In genomic region chr15:36428102-36428845, GRCh38 we compare ENCODE assay signal across 12 cellular contexts.
DNase-seq lines count a peak whose midpoint lies in the region; ATAC-seq, FAIRE-seq and TF ChIP-seq lines count a peak whose summit lies in the region.
"Had no signal": no experiment of that assay in that cellular context is flagged by ENCODE, and none has a peak within 500 bp of the region (broad histone marks: within the 10 kb centered on the region; RNA-seq: fewer than 3 reads in every experiment).

No MANE protein-coding gene starts in this region.

- H3K27me3 Mint-ChIP-seq in osteocyte (ENCODE audit: unreplicated experiment) = no peaks in the 10 kb centered on the region
- H3K27me3 Mint-ChIP-seq in T-helper 2 cell treated with Interferon-gamma antibody and Interleukin-4, amounts not matched to agents 5 μg/mL and 100 μg/mL, for 36 hours (ENCODE audit: low read depth) = no peaks in the 10 kb centered on the region

- H3K9me3 ChIP-seq in PC-3 (ENCODE audit: low read length) = no peaks in the 10 kb centered on the region
- H3K9me3 ChIP-seq in endothelial cell of umbilical vein (replicated peaks; ENCODE audit: control insufficient read depth, insufficient read depth, low read length) = no peaks in the 10 kb centered on the region
- H3K9me3 ChIP-seq in prostate gland = no peaks in the 10 kb centered on the region
- no peaks in the 10 kb centered on the region for H3K9me3 ChIP-seq in MM.1S (replicated peaks; ENCODE audit: insufficient read depth, low read length)
- H3K9me3 ChIP-seq: esophagus squamous epithelium, sigmoid colon had no signal

- peak; percentile 89 for ATAC-seq in PC-3

- H3K4me3 ChIP-seq in PC-3 (ENCODE audit: low read length) = 0 out of 2 replicates have a peak overlapping the region, but pooled peaks have one; percentile 6
- H3K4me3 ChIP-seq in endothelial cell of umbilical vein (replicated peaks in 1 of 3; ENCODE audit: insufficient read depth in 1 of 3, low read depth in 1 of 3, low read length in 3 of 3) = no peak overlapping the region
- H3K4me3 ChIP-seq in prostate gland = no peak overlapping the region
- H3K4me3 ChIP-seq in MM.1S (ENCODE audit: low read length) = no peak overlapping the region
- H3K4me3 ChIP-seq: esophagus squamous epithelium, sigmoid colon, tibial artery had no signal

- H3K9me1 ChIP-seq in endothelial cell of umbilical vein (replicated peaks; ENCODE audit: control insufficient read depth, extremely low read depth, insufficient read depth, low read length) = no peaks in the 10 kb centered on the region

- H4K20me1 ChIP-seq in PC-3 (ENCODE audit: low read length) (no peaks in the 10 kb centered on the region), endothelial cell of umbilical vein (replicated peaks; ENCODE audit: control insufficient read depth, extremely low read depth, insufficient read depth, low read length) (no peaks in the 10 kb centered on the region), MM.1S (ENCODE audit: insufficient read depth, low read length) (no peaks in the 10 kb centered on the region)

- TF ChIP-seq CTCF in PC-3 (conservative IDR thresholded peaks at IDR 0.05; ENCODE audit: low read depth, low read length) (no peak), endothelial cell of umbilical vein (IDR thresholded peaks at IDR 0.05; ENCODE audit: extremely low read depth in 1 of 2, insufficient read depth in 1 of 2, low read depth in 1 of 2, low read length in 2 of 2) (no peak), osteocyte (IDR thresholded peaks at IDR 0.05) (no peak), prostate gland (IDR thresholded peaks at IDR 0.05) (no peak), MM.1S (IDR thresholded peaks at IDR 0.05; ENCODE audit: low read length) (no peak)

- H3K27ac ChIP-seq in PC-3 (ENCODE audit: low read length) = peak overlapping the region; percentile 92
- peak overlapping the region; percentile 85 for H3K27ac ChIP-seq in endothelial cell of umbilical vein (ENCODE audit: insufficient read depth, low read depth, low read length)
- H3K27ac ChIP-seq in prostate gland = no peak overlapping the region
- H3K27ac ChIP-seq in MM.1S (ENCODE audit: low read length) = no peak overlapping the region
- H3K27ac ChIP-seq: esophagus squamous epithelium, sigmoid colon, tibial artery had no signal

- H3K4me2 ChIP-seq in PC-3 (ENCODE audit: low read length) = peak overlapping the region; percentile 60
- peak overlapping the region; percentile 42 for H3K4me2 ChIP-seq in endothelial cell of umbilical vein (ENCODE audit: insufficient read depth, low read length)
- H3K4me2 ChIP-seq in MM.1S (ENCODE audit: low read depth, low read length) = no peak overlapping the region

- CTCF ChIA-PET in PC-3 (lab: Charles Lee) = interaction anchor here (0.6 to 0.7 kb wide), 2 partner anchors 71 to 540 kb away, joined by 3 read pairs; no protein-coding TSS in a partner anchor
- CTCF ChIA-PET in endothelial cell of umbilical vein (lab: Charles Lee) = interaction anchor here (0.7 to 1.3 kb wide), 7 partner anchors 9 to 1350 kb away, joined by 3 to 5 read pairs (median 4); no protein-coding TSS in a partner anchor

- BruUV-seq in PC-3 (replicated peaks; lab: Mats Ljungman, UMichigan) = no TSS peak
- no TSS peak for BruUV-seq in endothelial cell of umbilical vein (replicated peaks; lab: Mats Ljungman, UMichigan)

- H3K4me1 Mint-ChIP-seq in osteocyte (ENCODE audit: unreplicated experiment) = peaks cover 68% of the 10 kb centered on the region
- H3K4me1 Mint-ChIP-seq in T-helper 2 cell treated with Interferon-gamma antibody and Interleukin-4, amounts not matched to agents 5 μg/mL and 100 μg/mL, for 36 hours (ENCODE audit: low read depth) = no peaks in the 10 kb centered on the region

- DNase-seq in ELR (ENCODE audit: low read depth) (peak; percentile 100), PC-3 (peak; percentile 99), endothelial cell of umbilical vein (ENCODE audit: low read depth, low spot score) (peak; percentile 91), osteocyte (ENCODE audit: extremely low spot score, unreplicated experiment) (no peak), prostate gland (ENCODE audit: low spot score) (no peak), NCI-H748 treated with DMSO at 0.1 percent for 48 hours (lab: John Stamatoyannopoulos, UW) (no peak), MM.1S (no peak)
- no peak for DNase-seq in T-helper 2 cell treated with Interferon-gamma antibody and Interleukin-4, amounts not matched to agents 5 μg/mL and 100 μg/mL, for 36 hours (ENCODE audit: low spot score)
- DNase-seq: esophagus squamous epithelium, NCI-H2029, sigmoid colon, tibial artery had no signal

- H3K9me2 ChIP-seq in PC-3 (replicated peaks; ENCODE audit: low read length) = no peaks in the 10 kb centered on the region
- H3K9me2 ChIP-seq in MM.1S (replicated peaks; ENCODE audit: insufficient read depth, low read length) = no peaks in the 10 kb centered on the region

- intact Hi-C loops in PC-3 (cut with micrococcal nuclease) (no loop called here), endothelial cell of umbilical vein (cut with micrococcal nuclease) (loop anchor here (2.0 kb wide), 1 partner anchor 57 kb away; no protein-coding TSS in a partner anchor), prostate gland (cut with DNase I) (no loop called here)

- H3K27me3 ChIP-seq in PC-3 (ENCODE audit: low read length) = no peaks in the 10 kb centered on the region
- no peaks in the 10 kb centered on the region for H3K27me3 ChIP-seq in endothelial cell of umbilical vein (ENCODE audit: control insufficient read depth in 2 of 2, insufficient read depth in 2 of 2, low read length in 2 of 2)
- H3K27me3 ChIP-seq in prostate gland (replicated peaks; ENCODE audit: insufficient read depth) = no peaks in the 10 kb centered on the region
- no peaks in the 10 kb centered on the region for H3K27me3 ChIP-seq in MM.1S (replicated peaks; ENCODE audit: insufficient read depth, low read length)
- H3K27me3 ChIP-seq: esophagus squamous epithelium, sigmoid colon, tibial artery had no signal

- H3K4me3 Mint-ChIP-seq in osteocyte (ENCODE audit: unreplicated experiment) = no peak overlapping the region
- no peak overlapping the region for H3K4me3 Mint-ChIP-seq in T-helper 2 cell treated with Interferon-gamma antibody and Interleukin-4, amounts not matched to agents 5 μg/mL and 100 μg/mL, for 36 hours

- H2AFZ ChIP-seq in PC-3 (ENCODE audit: low read length) = 0 out of 2 replicates have a peak overlapping the region, but pooled peaks have one; percentile 19
- H2AFZ ChIP-seq in endothelial cell of umbilical vein (ENCODE audit: low read depth, low read length) = no peak overlapping the region
- no peak overlapping the region for H2AFZ ChIP-seq in MM.1S (ENCODE audit: low read length)

- H3K36me3 ChIP-seq in PC-3 (ENCODE audit: low read depth, low read length) = no peaks in the 10 kb centered on the region
- no peaks in the 10 kb centered on the region for H3K36me3 ChIP-seq in endothelial cell of umbilical vein (ENCODE audit: control insufficient read depth in 2 of 2, extremely low read depth in 1 of 2, insufficient read depth in 2 of 2, low read length in 2 of 2)
- no peaks in the 10 kb centered on the region for H3K36me3 ChIP-seq in prostate gland
- no peaks in the 10 kb centered on the region for H3K36me3 ChIP-seq in MM.1S (replicated peaks; ENCODE audit: insufficient read depth, low read length)
- H3K36me3 ChIP-seq: esophagus squamous epithelium, sigmoid colon, tibial artery had no signal

- TF ChIP-seq POLR2A in endothelial cell of umbilical vein (IDR thresholded peaks at IDR 0.05; ENCODE audit: low read depth, low read length) (no peak), prostate gland (IDR thresholded peaks at IDR 0.05) (no peak)

- H3K4me1 ChIP-seq in PC-3 (ENCODE audit: insufficient read depth, low read length) (peaks cover 52% of the 10 kb centered on the region), endothelial cell of umbilical vein (ENCODE audit: control insufficient read depth, extremely low read depth, insufficient read depth, low read length) (peaks cover 15% of the 10 kb centered on the region), prostate gland (replicated peaks) (no peaks in the 10 kb centered on the region), MM.1S (ENCODE audit: low read length) (peaks cover 11% of the 10 kb centered on the region; the same call in 1 of the 2 replicates)
- H3K4me1 ChIP-seq: esophagus squamous epithelium, sigmoid colon, tibial artery had no signal

- peak overlapping the region; percentile 57 for H3K9ac ChIP-seq in PC-3 (ENCODE audit: low read length)
- H3K9ac ChIP-seq in endothelial cell of umbilical vein (replicated peaks; ENCODE audit: extremely low read depth, insufficient read depth, low read length) = peak overlapping the region; percentile 22
- H3K9ac ChIP-seq in MM.1S (ENCODE audit: low read length) = no peak overlapping the region

- FAIRE-seq in endothelial cell of umbilical vein (lab: Jason Lieb, UNC) = peak; percentile 96

- peak overlapping the region; percentile 89 for H3K27ac Mint-ChIP-seq in osteocyte (ENCODE audit: unreplicated experiment)
- no peak overlapping the region for H3K27ac Mint-ChIP-seq in T-helper 2 cell treated with Interferon-gamma antibody and Interleukin-4, amounts not matched to agents 5 μg/mL and 100 μg/mL, for 36 hours

- WGBS in prostate gland = 72% methylated on average over 4 of the region's 4 CpGs

- dilution Hi-C loops in endothelial cell of umbilical vein (cut with MboI; ENCODE audit: extremely low pct_ligation_motif_present, low sequenced_read_pairs) = no loop called here

- H3K79me2 ChIP-seq in PC-3 (ENCODE audit: low read length) = no peaks in the 10 kb centered on the region
- no peaks in the 10 kb centered on the region for H3K79me2 ChIP-seq in endothelial cell of umbilical vein (ENCODE audit: control insufficient read depth, insufficient read depth, low read length)
- no peaks in the 10 kb centered on the region for H3K79me2 ChIP-seq in MM.1S (ENCODE audit: low read length)

- H3F3A ChIP-seq in PC-3 (ENCODE audit: low read length, unreplicated experiment) (no peaks in the 10 kb centered on the region), MM.1S (ENCODE audit: insufficient read depth, low read length) (no peaks in the 10 kb centered on the region)

- peaks cover 4% of the 10 kb centered on the region for H3K36me3 Mint-ChIP-seq in osteocyte (ENCODE audit: unreplicated experiment)
- H3K36me3 Mint-ChIP-seq in T-helper 2 cell treated with Interferon-gamma antibody and Interleukin-4, amounts not matched to agents 5 μg/mL and 100 μg/mL, for 36 hours (ENCODE audit: low read depth) = no peaks in the 10 kb centered on the region

- H3K9me3 Mint-ChIP-seq in osteocyte (ENCODE audit: unreplicated experiment) = peaks cover 14% of the 10 kb centered on the region
- no peaks in the 10 kb centered on the region for H3K9me3 Mint-ChIP-seq in T-helper 2 cell treated with Interferon-gamma antibody and Interleukin-4, amounts not matched to agents 5 μg/mL and 100 μg/mL, for 36 hours

- POLR2A ChIA-PET in PC-3 (lab: Charles Lee; ENCODE audit: unreplicated experiment) = no interaction called here
- POLR2A ChIA-PET in endothelial cell of umbilical vein (lab: Charles Lee) = no interaction called here

TF ChIP-seq in endothelial cell of umbilical vein, 7 proteins besides CTCF, POLR2A, EP300 and RAD21 (continues in another document):
- TF ChIP-seq EZH2 (IDR thresholded peaks at IDR 0.05; ENCODE audit: borderline replicate concordance, low read depth, low read length, severe bottlenecking) (no peak), POLR2AphosphoS5 (IDR thresholded peaks at IDR 0.05; ENCODE audit: insufficient read depth, low read depth, low read length) (peak; percentile 85), MYC (IDR thresholded peaks at IDR 0.05; ENCODE audit: low read depth, low read length) (no peak)

Comparison
In these comparisons a context has a peak if more than half of its experiments do, and no peak if none do; other contexts are left out.
1. DNase-seq: peak in ELR (single experiment), PC-3 (single experiment) and endothelial cell of umbilical vein (single experiment); none in osteocyte (single experiment), prostate gland (single experiment), NCI-H748 treated with DMSO at 0.1 percent for 48 hours (single experiment), MM.1S (single experiment) and T-helper 2 cell treated with Interferon-gamma antibody and Interleukin-4, amounts not matched to agents 5 μg/mL and 100 μg/mL, for 36 hours (single experiment).
2. H3K27ac ChIP-seq: peak in PC-3 (single experiment) and endothelial cell of umbilical vein (single experiment); none in prostate gland (0 of 2) and MM.1S (single experiment).